ENCODE assay signal across 5 cellular contexts in the genomic region with DNA sequence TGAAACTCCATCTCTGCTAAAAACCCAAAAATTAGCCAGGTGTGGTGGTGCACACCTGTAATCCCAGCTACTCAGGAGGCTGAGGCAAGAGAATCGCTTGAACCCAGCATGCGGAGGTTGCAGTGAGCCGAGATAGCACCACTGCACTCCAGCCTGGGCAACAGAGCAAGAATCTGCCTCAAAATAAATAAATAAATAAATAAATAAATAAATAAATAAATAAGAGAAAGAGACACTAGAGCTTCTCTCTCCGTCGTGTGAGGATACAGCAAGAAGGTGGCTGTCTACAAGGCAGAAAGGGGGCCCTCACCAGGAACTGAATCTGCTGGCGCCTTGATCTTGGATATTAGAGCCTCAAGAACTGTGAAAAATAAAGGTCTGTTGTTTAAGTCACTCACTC. TPM values are rescaled to one million over a fixed set of nuclear protein-coding genes. Genes with fewer than 3 reads are reported as not detected.
DNase-seq lines count a peak whose midpoint lies in the region; ATAC-seq, FAIRE-seq and TF ChIP-seq lines count a peak whose summit lies in the region.
"Not testable (repeated sequence)": the region's sequence is repeated elsewhere in the genome, so short reads cannot be mapped to it uniquely, and the experiment has no call there.

No MANE protein-coding gene starts in this region.

- not testable (repeated sequence) for H3K9ac ChIP-seq in K562 (ENCODE audit: insufficient read depth in 1 of 2, low read depth in 2 of 2, low read length in 2 of 2); endodermal cell (ENCODE audit: extremely low read depth, low read length, poor library complexity, severe bottlenecking)

- not testable (repeated sequence) for TF ChIP-seq RAD21 in A549 (conservative IDR thresholded peaks at IDR 0.05 in 1 of 2, IDR thresholded peaks at IDR 0.05 in 1 of 2); K562 (CRISPR knock-in tag; conservative IDR thresholded peaks at IDR 0.05 in 1 of 2, IDR thresholded peaks at IDR 0.05 in 1 of 2)

- H3K27ac Mint-ChIP-seq in endodermal cell: not testable (repeated sequence)

- H3K9me1 ChIP-seq in K562 (ENCODE audit: control insufficient read depth, insufficient read depth, low read length): not testable (repeated sequence)

- CTCF ChIA-PET in A549 (lab: Yijun Ruan, JAX): interaction anchor here (0.7 to 1.0 kb wide), 2 partner anchors 8 to 562 kb away, joined by 4 to 5 read pairs; no protein-coding TSS in a partner anchor
- CTCF ChIA-PET in HEK293 (lab: Yijun Ruan, JAX): interaction anchor here (0.6 to 1.6 kb wide), 3 partner anchors 59 to 889 kb away, joined by 4 to 6 read pairs (median 5); no protein-coding TSS in a partner anchor
- CTCF ChIA-PET in RWPE1 (lab: Yijun Ruan, JAX): interaction anchor here (0.7 kb wide), 1 partner anchor 8 kb away, joined by 5 read pairs; no protein-coding TSS in a partner anchor
- CTCF ChIA-PET in K562 (lab: Yijun Ruan, JAX; ENCODE audit: low intra/inter-chr PET ratio): not testable (repeated sequence)

- in situ Hi-C loops in K562 (cut with MboI): not testable (repeated sequence)

- not testable (repeated sequence) for H3K27me3 ChIP-seq in K562 (ENCODE audit: control insufficient read depth in 2 of 2, insufficient read depth in 2 of 2, low read length in 2 of 2); endodermal cell (ENCODE audit: control insufficient read depth, insufficient read depth, low read length, poor library complexity, severe bottlenecking)

- TF ChIP-seq EP300 in A549 (IDR thresholded peaks at IDR 0.05); K562 (IDR thresholded peaks at IDR 0.05; ENCODE audit: low read length): not testable (repeated sequence)

- H2AFZ ChIP-seq in K562 (ENCODE audit: low read depth, low read length): not testable (repeated sequence)

- H3K9me3 ChIP-seq in A549: peaks cover 25% of the 10 kb centered on the region
- H3K9me3 ChIP-seq in HEK293 (ENCODE audit: control insufficient read depth, insufficient read depth, low read depth, low read length); K562 (replicated peaks; ENCODE audit: control insufficient read depth, insufficient read depth, low read depth, low read length): not testable (repeated sequence)
- H3K9me3 ChIP-seq in endodermal cell (ENCODE audit: control insufficient read depth, low read length): peaks cover 25% of the 10 kb centered on the region

- H3K79me2 ChIP-seq in K562 (ENCODE audit: control insufficient read depth, insufficient read depth, low read length): not testable (repeated sequence)

- peak overlapping the region in 1 of 2 experiments; percentile 94; a peak in 4 of 6 replicates for H3K27ac ChIP-seq in A549
- not testable (repeated sequence) for H3K27ac ChIP-seq in HEK293 (ENCODE audit: extremely low read depth, low read depth, low read length); K562 (ENCODE audit: extremely low read depth, low read depth, low read length); endodermal cell (ENCODE audit: low read depth, low read length)
- H3K27ac ChIP-seq in RWPE1: peak overlapping the region; percentile 98; the same call in 1 of the 2 replicates

- not testable (repeated sequence) for TF ChIP-seq CTCF in A549 (IDR thresholded peaks at IDR 0.05); HEK293 (tag by site-specific recombination; IDR thresholded peaks at IDR 0.05); RWPE1 (conservative IDR thresholded peaks at IDR 0.05; ENCODE audit: low read depth); K562 (IDR thresholded peaks at IDR 0.05 in 2 of 3, conservative IDR thresholded peaks at IDR 0.05 in 1 of 3; ENCODE audit: insufficient read depth in 2 of 3, low read depth in 1 of 3, low read length in 3 of 3); endodermal cell (conservative IDR thresholded peaks at IDR 0.05)

- peaks cover 32% of the 10 kb centered on the region for H3K4me1 ChIP-seq in A549
- not testable (repeated sequence) for H3K4me1 ChIP-seq in HEK293 (ENCODE audit: control insufficient read depth, insufficient read depth, low read length); K562 (replicated peaks in 1 of 2; ENCODE audit: control insufficient read depth in 2 of 2, insufficient read depth in 2 of 2, low read length in 2 of 2); endodermal cell (ENCODE audit: control insufficient read depth, insufficient read depth, low read length)

- H3K4me3 ChIP-seq in A549; HEK293 (ENCODE audit: low read depth, low read length); K562: not testable (repeated sequence)
- peak overlapping the region; percentile 15 for H3K4me3 ChIP-seq in endodermal cell (ENCODE audit: low read length)

- H3K9me3 Mint-ChIP-seq in endodermal cell: peaks cover 29% of the 10 kb centered on the region

- not testable (repeated sequence) for H3K4me2 ChIP-seq in A549; K562 (ENCODE audit: insufficient read depth, low read length)

- peaks cover 17% of the 10 kb centered on the region for H3K4me1 Mint-ChIP-seq in endodermal cell

- FAIRE-seq in A549 (lab: Jason Lieb, UNC); K562 (lab: Jason Lieb, UNC): not testable (repeated sequence)

- BruUV-seq in K562 (replicated peaks; lab: Mats Ljungman, UMichigan): not testable (repeated sequence)

- not testable (repeated sequence) for ATAC-seq in A549, K562

- POLR2A ChIA-PET in A549 (lab: Yijun Ruan, JAX); HEK293 (lab: Yijun Ruan, JAX); RWPE1 (lab: Yijun Ruan, JAX; ENCODE audit: low non-redundant PET); K562 (lab: Yijun Ruan, JAX): not testable (repeated sequence)

- DNase-seq in A549 (ENCODE audit: low read depth in 1 of 2, low spot score in 1 of 2); RWPE1 (ENCODE audit: low spot score); K562 (ENCODE audit: extremely low read depth in 1 of 4, low spot score in 3 of 4); endodermal cell: not testable (repeated sequence)

- intact Hi-C loops in K562 (cut with micrococcal nuclease): not testable (repeated sequence)

- not testable (repeated sequence) for H3K36me3 Mint-ChIP-seq in endodermal cell (ENCODE audit: low read depth)

- not testable (repeated sequence) for H4K20me1 ChIP-seq in K562 (replicated peaks; ENCODE audit: control insufficient read depth, insufficient read depth, low read length)

- not testable (repeated sequence) for H3K27me3 Mint-ChIP-seq in endodermal cell (ENCODE audit: insufficient read depth)

- WGBS in A549 (ENCODE audit: missing lambda C conversion rate): 56% methylated on average over 6 of the region's 6 CpGs
- 28% methylated on average over 6 of the region's 6 CpGs for WGBS in K562 (ENCODE audit: insufficient coverage, low coverage, missing lambda C conversion rate)
- WGBS in endodermal cell (ENCODE audit: insufficient coverage in 1 of 2, insufficient read length in 1 of 2), 2 experiments: 50 to 61% methylated on average over 2 to 6 of the region's 6 CpGs

- not testable (repeated sequence) for TF ChIP-seq POLR2A in A549 (IDR thresholded peaks at IDR 0.05; ENCODE audit: low read length); K562 (conservative IDR thresholded peaks at IDR 0.05)

- not testable (repeated sequence) for H3K4me3 Mint-ChIP-seq in endodermal cell

- H3K36me3 ChIP-seq in HEK293 (ENCODE audit: control insufficient read depth in 2 of 2, insufficient read depth in 1 of 2, low read length in 2 of 2); K562 (ENCODE audit: control insufficient read depth, insufficient read depth, low read length); endodermal cell (ENCODE audit: control insufficient read depth, insufficient read depth, low read length): not testable (repeated sequence)

RNA-seq across cellular contexts. Expression of a gene that starts 8.7 kb away (rescaled TPM):
- polyA plus RNA-seq in A549 (2011; rRNA removed) (18.1 and 19.8 TPM in 2 replicates), A549 (2017; fragmentation: RNase III; extraction: RNeasy Plus Mini Kit Qiagen cat#74134 plus additional on column Dnase treatment) (10.7 to 12.4 TPM (median 11.7 TPM) in 3 replicates), K562 (2011; rRNA removed) (43.2 and 46.6 TPM in 2 replicates), K562 (2014; fragmentation: Illumina TruSeq; extraction: Trizol) (20.1 and 21.2 TPM in 2 replicates), K562 (2014; fragmentation: Nextera tagmentation; extraction: Ambion mirVana) (1 to 10 TPM; 2.3 to 4.7 TPM), K562 (2014; rRNA removed) (16.3 and 16.9 TPM in 2 replicates)
- polyA plus RNA-seq in A549 (2012; cell fraction: cytosol; rRNA removed): 6.7 and 8.8 TPM in 2 replicates
- polyA plus RNA-seq in A549 (2012; cell fraction: nucleus; rRNA removed): 12.0 and 15.5 TPM in 2 replicates
- polyA minus RNA-seq in A549 (2011; rRNA and poly(A)+ RNA removed): 26.7 and 29.1 TPM in 2 replicates
- 41.8 and 45.3 TPM in 2 replicates for total RNA-seq in K562 (2011; cell fraction: chromatin; rRNA removed; ENCODE audit: low replicate concordance)
- total RNA-seq in K562 (2011; cell fraction: nucleolus; rRNA removed): 38.3 and 44.4 TPM in 2 replicates
- total RNA-seq in K562 (2011; cell fraction: nucleoplasm; rRNA removed): 44.4 and 47.6 TPM in 2 replicates
- total RNA-seq in K562 (2014; rRNA removed) (14.8 and 15.1 TPM in 2 replicates), K562 (2014; rRNA removed; fragmentation: Illumina TruSeq; extraction: Trizol) (14.8 and 15.3 TPM in 2 replicates), K562 (2015; rRNA removed; fragmentation: Illumina TruSeq; extraction: Trizol) (14.4 and 15.5 TPM in 2 replicates), K562 (2021) (16.6 and 18.9 TPM in 2 replicates), endodermal cell (10 to 100 TPM; 12.5 to 19.4 TPM)
- polyA plus RNA-seq in K562 (2011; cell fraction: cytosol; rRNA removed): 33.1 and 42.6 TPM in 2 replicates
- 43.6 and 54.0 TPM in 2 replicates for polyA plus RNA-seq in K562 (2011; cell fraction: nucleus; rRNA removed)
- polyA plus RNA-seq in K562 (2012): 13.7 and 13.8 TPM in 2 replicates
- polyA minus RNA-seq in K562 (2011; rRNA and poly(A)+ RNA removed): 43.5 and 52.8 TPM in 2 replicates
- polyA minus RNA-seq in K562 (2011; cell fraction: cytosol; rRNA and poly(A)+ RNA removed): 15.8 and 19.3 TPM in 2 replicates
- polyA minus RNA-seq in K562 (2011; cell fraction: nucleus; rRNA and poly(A)+ RNA removed): 20.2 and 29.5 TPM in 2 replicates
- polyA plus RNA-seq in endodermal cell (2013, experiment 1 of 2): 26.2 TPM
- polyA plus RNA-seq in endodermal cell (2013, experiment 2 of 2): 25.8 TPM

RNA-seq across cellular contexts. Expression of a gene that starts 11.8 kb away (rescaled TPM):
- polyA plus RNA-seq in A549 (2011; rRNA removed) (47.2 and 49.8 TPM in 2 replicates), A549 (2017; fragmentation: RNase III; extraction: RNeasy Plus Mini Kit Qiagen cat#74134 plus additional on column Dnase treatment) (39.0 to 48.6 TPM (median 41.9 TPM) in 3 replicates), K562 (2011; rRNA removed) (70.3 and 95.1 TPM in 2 replicates), K562 (2014; fragmentation: Illumina TruSeq; extraction: Trizol) (89.6 and 91.7 TPM in 2 replicates), K562 (2014; fragmentation: Nextera tagmentation; extraction: Ambion mirVana) (10 to 100 TPM; 18.9 to 39.4 TPM), K562 (2014; rRNA removed) (74.4 and 85.6 TPM in 2 replicates)
- 37.6 and 38.4 TPM in 2 replicates for polyA plus RNA-seq in A549 (2012; cell fraction: cytosol; rRNA removed)
- polyA plus RNA-seq in A549 (2012; cell fraction: nucleus; rRNA removed): 12.5 and 13.4 TPM in 2 replicates
- 28.3 and 29.1 TPM in 2 replicates for polyA minus RNA-seq in A549 (2011; rRNA and poly(A)+ RNA removed)
- total RNA-seq in K562 (2011; cell fraction: chromatin; rRNA removed; ENCODE audit: low replicate concordance): 50.0 and 70.5 TPM in 2 replicates
- 44.6 and 55.7 TPM in 2 replicates for total RNA-seq in K562 (2011; cell fraction: nucleolus; rRNA removed)
- total RNA-seq in K562 (2011; cell fraction: nucleoplasm; rRNA removed): 43.4 and 44.5 TPM in 2 replicates
- total RNA-seq in K562 (2014; rRNA removed) (61.1 and 70.2 TPM in 2 replicates), K562 (2014; rRNA removed; fragmentation: Illumina TruSeq; extraction: Trizol) (102 and 104 TPM in 2 replicates), K562 (2015; rRNA removed; fragmentation: Illumina TruSeq; extraction: Trizol) (82.0 and 85.0 TPM in 2 replicates), K562 (2021) (69.0 and 73.1 TPM in 2 replicates), endodermal cell (10 to 100 TPM; 23.5 to 25.2 TPM)
- polyA plus RNA-seq in K562 (2011; cell fraction: cytosol; rRNA removed): 41.3 and 55.7 TPM in 2 replicates
- polyA plus RNA-seq in K562 (2011; cell fraction: nucleus; rRNA removed): 23.3 and 26.4 TPM in 2 replicates
- 52.5 and 66.7 TPM in 2 replicates for polyA plus RNA-seq in K562 (2012)
- polyA minus RNA-seq in K562 (2011; rRNA and poly(A)+ RNA removed): 104 and 115 TPM in 2 replicates
- polyA minus RNA-seq in K562 (2011; cell fraction: cytosol; rRNA and poly(A)+ RNA removed): 34.6 and 39.5 TPM in 2 replicates
- polyA minus RNA-seq in K562 (2011; cell fraction: nucleus; rRNA and poly(A)+ RNA removed): 23.8 and 26.3 TPM in 2 replicates
- polyA plus RNA-seq in endodermal cell (2013, experiment 1 of 2): 22.3 TPM
- polyA plus RNA-seq in endodermal cell (2013, experiment 2 of 2): 21.5 TPM

RNA-seq across cellular contexts. Expression of a gene that starts 51.5 kb away (rescaled TPM):
- polyA plus RNA-seq in A549 (2011; rRNA removed): 111 and 132 TPM in 2 replicates
- 257 and 266 TPM in 2 replicates for polyA plus RNA-seq in A549 (2012; cell fraction: cytosol; rRNA removed)
- 262 and 287 TPM in 2 replicates for polyA plus RNA-seq in A549 (2012; cell fraction: nucleus; rRNA removed)
- polyA plus RNA-seq in A549 (2017; fragmentation: RNase III; extraction: RNeasy Plus Mini Kit Qiagen cat#74134 plus additional on column Dnase treatment): 144 to 159 TPM (median 146 TPM) in 3 replicates
- 139 and 145 TPM in 2 replicates for polyA minus RNA-seq in A549 (2011; rRNA and poly(A)+ RNA removed)
- 153 and 249 TPM in 2 replicates for total RNA-seq in K562 (2011; cell fraction: chromatin; rRNA removed; ENCODE audit: low replicate concordance)
- total RNA-seq in K562 (2011; cell fraction: nucleolus; rRNA removed): 152 and 167 TPM in 2 replicates
- 169 and 188 TPM in 2 replicates for total RNA-seq in K562 (2011; cell fraction: nucleoplasm; rRNA removed)
- 142 and 188 TPM in 2 replicates for total RNA-seq in K562 (2014; rRNA removed)
- 60.4 and 81.2 TPM in 2 replicates for total RNA-seq in K562 (2014; rRNA removed; fragmentation: Illumina TruSeq; extraction: Trizol)
- total RNA-seq in K562 (2015; rRNA removed; fragmentation: Illumina TruSeq; extraction: Trizol): 124 and 128 TPM in 2 replicates
- 120 TPM in 2 replicates for total RNA-seq in K562 (2021)
- 140 and 170 TPM in 2 replicates for polyA plus RNA-seq in K562 (2011; rRNA removed)
- 244 and 362 TPM in 2 replicates for polyA plus RNA-seq in K562 (2011; cell fraction: cytosol; rRNA removed)
- polyA plus RNA-seq in K562 (2011; cell fraction: nucleus; rRNA removed): 198 and 228 TPM in 2 replicates
- polyA plus RNA-seq in K562 (2012): 125 and 212 TPM in 2 replicates
- polyA plus RNA-seq in K562 (2014; fragmentation: Illumina TruSeq; extraction: Trizol): 108 and 122 TPM in 2 replicates
- 10 to 100 TPM; 38.9 to 59.0 TPM for polyA plus RNA-seq in K562 (2014; fragmentation: Nextera tagmentation; extraction: Ambion mirVana)
- polyA plus RNA-seq in K562 (2014; rRNA removed): 144 and 164 TPM in 2 replicates
- polyA minus RNA-seq in K562 (2011; rRNA and poly(A)+ RNA removed): 88.7 and 103 TPM in 2 replicates
- polyA minus RNA-seq in K562 (2011; cell fraction: cytosol; rRNA and poly(A)+ RNA removed): 76.4 and 82.6 TPM in 2 replicates
- polyA minus RNA-seq in K562 (2011; cell fraction: nucleus; rRNA and poly(A)+ RNA removed): 75.5 and 95.9 TPM in 2 replicates
- 100 to 1,000 TPM; 105 to 128 TPM for total RNA-seq in endodermal cell
- 105 TPM for polyA plus RNA-seq in endodermal cell (2013, experiment 1 of 2)
- 92.7 TPM for polyA plus RNA-seq in endodermal cell (2013, experiment 2 of 2)
